19 cellular contexts compared by ENCODE assay signal in genomic region chr11:134414772-134415765, GRCh38. TPM values are rescaled to one million over a fixed set of nuclear protein-coding genes. Genes with fewer than 3 reads are reported as not detected.
DNase-seq lines count a peak whose midpoint lies in the region; ATAC-seq, FAIRE-seq and TF ChIP-seq lines count a peak whose summit lies in the region.
"Had no signal": no experiment of that assay in that cellular context is flagged by ENCODE, and none has a peak within 500 bp of the region (broad histone marks: within the 10 kb centered on the region; RNA-seq: fewer than 3 reads in every experiment).

No MANE protein-coding gene starts in this region.

- H2AFZ ChIP-seq in SK-N-SH (ENCODE audit: low read depth) = no peak overlapping the region
- H2AFZ ChIP-seq in HepG2 (ENCODE audit: low read length) = no peak overlapping the region
- H2AFZ ChIP-seq: parathyroid adenoma had no signal

- intact Hi-C loops in HepG2 (cut with micrococcal nuclease; ENCODE audit: unreplicated experiment) = no loop called here

- H3K9ac ChIP-seq in SK-N-SH (no peak overlapping the region), HepG2 (ENCODE audit: insufficient read depth, low read depth, low read length) (no peak overlapping the region)
- H3K9ac ChIP-seq: parathyroid adenoma had no signal

- TF ChIP-seq POLR2A in HepG2 (IDR thresholded peaks at IDR 0.05; ENCODE audit: insufficient read depth in 1 of 2, low read depth in 2 of 2, low read length in 2 of 2) = no peak

- in situ Hi-C loops in HepG2 (cut with HindIII; ENCODE audit: extremely low pct_ligation_motif_present, low pct_unique_long_range_greater_than_20kb) = no loop called here

- peaks cover 0 to 64% of the 10 kb centered on the region in 2 experiments; a peak in 2 of 4 replicates for H3K4me1 ChIP-seq in SK-N-SH (ENCODE audit: control insufficient read depth in 1 of 2, insufficient read depth in 2 of 2, low read depth in 1 of 2, low read length in 1 of 2)
- H3K4me1 ChIP-seq in HepG2 (ENCODE audit: insufficient read depth, low read length) = no peaks in the 10 kb centered on the region
- H3K4me1 ChIP-seq: parathyroid adenoma had no signal

- H3K36me3 ChIP-seq in SK-N-SH (replicated peaks in 1 of 2; ENCODE audit: control insufficient read depth in 1 of 2, insufficient read depth in 2 of 2, low read length in 1 of 2) (no peaks in the 10 kb centered on the region), HepG2 (replicated peaks in 1 of 2; ENCODE audit: control insufficient read depth in 1 of 2, insufficient read depth in 2 of 2, low read length in 2 of 2) (no peaks in the 10 kb centered on the region)
- H3K36me3 ChIP-seq: esophagus squamous epithelium, heart right ventricle, tibial nerve had no signal

- H3K79me2 ChIP-seq in SK-N-SH (ENCODE audit: insufficient read depth) (no peaks in the 10 kb centered on the region), HepG2 (ENCODE audit: insufficient read depth, low read length) (no peaks in the 10 kb centered on the region)
- H3K79me2 ChIP-seq: parathyroid adenoma had no signal

- H3K27ac ChIP-seq in SK-N-SH (ENCODE audit: low read depth in 2 of 2, low read length in 1 of 2) (peak overlapping the region in 1 of 2 experiments; percentile 82; a peak in 2 of 4 replicates), angular gyrus (ENCODE audit: low read depth, low read length) (peak overlapping the region; percentile 96), HepG2 (ENCODE audit: extremely low read length, insufficient read depth, low read length) (no peak overlapping the region)
- H3K27ac ChIP-seq: esophagus squamous epithelium, heart right ventricle, parathyroid adenoma had no signal

- H3K4me2 ChIP-seq in SK-N-SH (no peak overlapping the region), HepG2 (ENCODE audit: low read depth, low read length) (no peak overlapping the region)

- POLR2A ChIA-PET in SK-N-SH (lab: Yijun Ruan, JAX) (no interaction called here), HepG2 (lab: Yijun Ruan, JAX) (no interaction called here)

- DNase-seq in SK-N-SH (peak; percentile 46), midbrain (lab: John Stamatoyannopoulos, UW) (peak; percentile 71), NCI-H146 treated with DMSO at 0.1 percent for 48 hours (lab: John Stamatoyannopoulos, UW; ENCODE audit: unreplicated experiment) (no peak), HepG2 (ENCODE audit: low spot score) (no peak), iPS-NIHi11 (ENCODE audit: low spot score) (no peak)
- DNase-seq: activated CD4-positive, alpha-beta memory T cell treated with anti-CD3 and anti-CD28 coated beads, Interleukin-2, amount 10 ng/mL, durations not matched to agents 7 days and 5 days; activated T-cell treated with anti-CD3 and anti-CD28 coated beads, Interleukin-2, amount 50 U/mL, for 4 hours; esophagus squamous epithelium; GF-D8; heart right ventricle; NCI-H2107; small intestine; SW 1271 had no signal

- H3K9me2 ChIP-seq in SK-N-SH = no peaks in the 10 kb centered on the region

- H3K4me3 ChIP-seq in SK-N-SH (ENCODE audit: low read depth in 2 of 2, low read length in 1 of 2) (no peak overlapping the region), HepG2 (replicated peaks in 1 of 3; ENCODE audit: insufficient read depth in 1 of 3, low read depth in 2 of 3, low read length in 3 of 3) (no peak overlapping the region)
- H3K4me3 ChIP-seq: esophagus squamous epithelium, heart right ventricle, tibial nerve had no signal

- TF ChIP-seq CTCF in SK-N-SH (IDR thresholded peaks at IDR 0.05) (no peak), HepG2 (CRISPR knock-in tag; IDR thresholded peaks at IDR 0.05) (no peak)

- H3K9me3 ChIP-seq in SK-N-SH (no peaks in the 10 kb centered on the region), HepG2 (ENCODE audit: low read length) (no peaks in the 10 kb centered on the region)
- H3K9me3 ChIP-seq: esophagus squamous epithelium, heart right ventricle, tibial nerve had no signal

- H3F3A ChIP-seq in SK-N-SH (replicated peaks; ENCODE audit: insufficient read depth) = no peaks in the 10 kb centered on the region

- WGBS in SK-N-SH (ENCODE audit: low lambda C conversion rate) = 46% methylated on average over 17 of the region's 17 CpGs
- WGBS in HepG2 (ENCODE audit: low lambda C conversion rate) = 1% methylated on average over 13 of the region's 17 CpGs

- H3K27me3 ChIP-seq in SK-N-SH (ENCODE audit: insufficient read depth) (no peaks in the 10 kb centered on the region), HepG2 (ENCODE audit: control insufficient read depth in 1 of 2, insufficient read depth in 2 of 2, low read length in 2 of 2) (peaks cover 5 to 56% of the 10 kb centered on the region in 2 experiments)

- TF ChIP-seq RAD21 in SK-N-SH (IDR thresholded peaks at IDR 0.05; ENCODE audit: low read length) (no peak), HepG2 (CRISPR knock-in tag; IDR thresholded peaks at IDR 0.05) (no peak)

- no peaks in the 10 kb centered on the region for H4K20me1 ChIP-seq in SK-N-SH (ENCODE audit: insufficient read depth)
- 0 out of 2 replicates have a peak, but pooled peaks cover 3% of the 10 kb centered on the region for H4K20me1 ChIP-seq in HepG2 (ENCODE audit: insufficient read depth, low read length)

- CTCF ChIA-PET in SK-N-SH (lab: Yijun Ruan, JAX) (interaction anchor here (1.1 kb wide), 1 partner anchor 16 kb away, joined by 3 read pairs; no protein-coding TSS in a partner anchor), HepG2 (lab: Yijun Ruan, JAX; ENCODE audit: low intra/inter-chr PET ratio, low total read pairs) (no interaction called here)

- BruUV-seq in HepG2 (replicated peaks; lab: Mats Ljungman, UMichigan) = no TSS peak

- FAIRE-seq in HepG2 (lab: Jason Lieb, UNC) = no peak
- FAIRE-seq: small intestine had no signal

- ATAC-seq in SK-N-SH treated with all-trans-retinoic acid at 6 μM for 48 hours = no peak
- no peak for ATAC-seq in HG02678 (IDR thresholded peaks at IDR 0.05; ENCODE audit: unreplicated experiment)
- no peak for ATAC-seq in HepG2
- ATAC-seq: activated T-cell treated with anti-CD3 and anti-CD28 coated beads, Interleukin-2, amount 50 U/mL, for 4 hours; heart right ventricle had no signal

- peak in 1 of 2 experiments; percentile 33; a peak in 1 of 4 replicates for TF ChIP-seq EP300 in SK-N-SH (IDR thresholded peaks at IDR 0.05; ENCODE audit: borderline replicate concordance in 1 of 2, low read depth in 1 of 2, low read length in 1 of 2)
- TF ChIP-seq EP300 in HepG2 (IDR thresholded peaks at IDR 0.05; ENCODE audit: low read depth in 2 of 2, low read length in 2 of 2) = no peak
- no peak for TF ChIP-seq EP300 in HepG2 (CRISPR knock-in tag; IDR thresholded peaks at IDR 0.05; ENCODE audit: borderline replicate concordance)

TF ChIP-seq in SK-N-SH treated with all-trans-retinoic acid at 6 μM for 48 hours, 23 proteins besides CTCF, POLR2A, EP300 and RAD21 (continues in another document):
- no peak for TF ChIP-seq ESRRG (CRISPR knock-in tag; IDR thresholded peaks at IDR 0.05)
- TF ChIP-seq ZNF70 (CRISPR knock-in tag; IDR thresholded peaks at IDR 0.05) = no peak

TF ChIP-seq in HepG2, 621 proteins besides CTCF, POLR2A, EP300 and RAD21 (continues in another document):
- TF ChIP-seq JUNB (CRISPR knock-in tag; IDR thresholded peaks at IDR 0.05; ENCODE audit: borderline replicate concordance) (no peak), IKZF5 (CRISPR knock-in tag; IDR thresholded peaks at IDR 0.05) (no peak), ZNF484 (CRISPR knock-in tag; IDR thresholded peaks at IDR 0.05; ENCODE audit: borderline replicate concordance, low read depth) (no peak), NR3C1 (CRISPR knock-in tag; IDR thresholded peaks at IDR 0.05) (no peak), ZNF709 (CRISPR knock-in tag; IDR thresholded peaks at IDR 0.05) (no peak)

RNA-seq across cellular contexts. Expression of gene B3GAT1, which starts 3.0 kb away (rescaled TPM):
- polyA plus RNA-seq in SK-N-SH (2012; rRNA removed) (0.15 and 0.16 TPM in 2 replicates), HepG2 (2011; rRNA removed) (not detected in 2 replicates)
- 0.09 and 0.51 TPM in 2 replicates for polyA plus RNA-seq in SK-N-SH (2012; cell fraction: cytosol; rRNA removed)
- 0.67 and 1.2 TPM in 2 replicates for polyA plus RNA-seq in SK-N-SH (2012; cell fraction: nucleus; rRNA removed)
- not detected in 2 replicates for total RNA-seq in HepG2 (2016; rRNA removed; fragmentation: Illumina TruSeq; extraction: Trizol)
- total RNA-seq in HepG2 (2016; cell fraction: cytosol; rRNA removed; fragmentation: Illumina TruSeq; extraction: Trizol; ENCODE audit: low read depth) = not detected in 2 replicates
- not detected in 2 replicates for total RNA-seq in HepG2 (2016; cell fraction: insoluble cytoplasmic fraction; rRNA removed; fragmentation: Illumina TruSeq; extraction: Trizol)
- total RNA-seq in HepG2 (2016; cell fraction: membrane; rRNA removed; fragmentation: Illumina TruSeq; extraction: Trizol) = not detected in 2 replicates
- total RNA-seq in HepG2 (2016; cell fraction: nucleus; rRNA removed; fragmentation: Illumina TruSeq; extraction: Trizol) = not detected in 2 replicates
- polyA plus RNA-seq in HepG2 (2011; cell fraction: cytosol; rRNA removed) = not detected in 2 replicates
- polyA plus RNA-seq in HepG2 (2011; cell fraction: nucleus; rRNA removed) = not detected in 2 replicates
- not detected in 2 replicates for polyA plus RNA-seq in HepG2 (2012)
- not detected in 2 replicates for polyA plus RNA-seq in HepG2 (2016; cell fraction: cytosol; fragmentation: Illumina TruSeq; extraction: Trizol; ENCODE audit: low read depth)
- not detected in 2 replicates for polyA plus RNA-seq in HepG2 (2016; cell fraction: insoluble cytoplasmic fraction; fragmentation: Illumina TruSeq; extraction: Trizol; ENCODE audit: low read depth)
- not detected in 2 replicates for polyA plus RNA-seq in HepG2 (2016; cell fraction: membrane; fragmentation: Illumina TruSeq; extraction: Trizol; ENCODE audit: low read depth)
- not detected in 2 replicates for polyA plus RNA-seq in HepG2 (2016; cell fraction: nucleus; fragmentation: Illumina TruSeq; extraction: Trizol; ENCODE audit: insufficient read depth, low read depth)
- not detected in 2 replicates for polyA minus RNA-seq in HepG2 (2011; rRNA and poly(A)+ RNA removed; ENCODE audit: low replicate concordance)
- not detected in 2 replicates for polyA minus RNA-seq in HepG2 (2011; cell fraction: cytosol; rRNA and poly(A)+ RNA removed)
- polyA minus RNA-seq in HepG2 (2011; cell fraction: nucleus; rRNA and poly(A)+ RNA removed) = not detected in 2 replicates
- total RNA-seq: RPMI7951 had no signal

Comparison
In these comparisons a context has a peak if more than half of its experiments do, and no peak if none do; other contexts are left out.
1. DNase-seq: peak in SK-N-SH (single experiment) and midbrain (single experiment); none in NCI-H146 treated with DMSO at 0.1 percent for 48 hours (single experiment), HepG2 (single experiment) and iPS-NIHi11 (single experiment).